1 cellular context compared by ENCODE assay signal in the genomic region with DNA sequence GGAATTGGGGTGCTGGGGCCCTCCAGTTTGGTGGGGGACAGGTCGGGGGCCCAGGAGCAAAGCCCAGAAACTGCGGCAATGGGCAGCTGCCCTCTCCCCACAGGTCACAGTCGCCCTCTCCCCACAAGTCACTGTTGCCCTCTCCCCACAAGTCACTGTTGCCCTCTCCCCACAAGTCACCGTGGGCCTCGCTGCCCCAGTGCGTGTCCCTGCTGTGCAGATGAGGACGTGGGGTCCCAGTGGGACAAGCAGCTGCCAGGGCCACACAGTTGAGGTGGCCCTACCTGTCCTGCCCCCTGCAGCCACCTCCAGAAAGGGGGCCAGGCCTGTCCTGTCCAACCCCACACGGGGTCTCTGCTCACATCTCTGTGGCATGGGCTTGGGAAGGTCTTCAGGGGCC.
TF ChIP-seq lines count a peak whose summit lies in the region.

No MANE protein-coding gene starts in this region.

TF ChIP-seq in HepG2, 621 proteins besides CTCF, POLR2A, EP300 and RAD21:
- TF ChIP-seq, protein P1, sequence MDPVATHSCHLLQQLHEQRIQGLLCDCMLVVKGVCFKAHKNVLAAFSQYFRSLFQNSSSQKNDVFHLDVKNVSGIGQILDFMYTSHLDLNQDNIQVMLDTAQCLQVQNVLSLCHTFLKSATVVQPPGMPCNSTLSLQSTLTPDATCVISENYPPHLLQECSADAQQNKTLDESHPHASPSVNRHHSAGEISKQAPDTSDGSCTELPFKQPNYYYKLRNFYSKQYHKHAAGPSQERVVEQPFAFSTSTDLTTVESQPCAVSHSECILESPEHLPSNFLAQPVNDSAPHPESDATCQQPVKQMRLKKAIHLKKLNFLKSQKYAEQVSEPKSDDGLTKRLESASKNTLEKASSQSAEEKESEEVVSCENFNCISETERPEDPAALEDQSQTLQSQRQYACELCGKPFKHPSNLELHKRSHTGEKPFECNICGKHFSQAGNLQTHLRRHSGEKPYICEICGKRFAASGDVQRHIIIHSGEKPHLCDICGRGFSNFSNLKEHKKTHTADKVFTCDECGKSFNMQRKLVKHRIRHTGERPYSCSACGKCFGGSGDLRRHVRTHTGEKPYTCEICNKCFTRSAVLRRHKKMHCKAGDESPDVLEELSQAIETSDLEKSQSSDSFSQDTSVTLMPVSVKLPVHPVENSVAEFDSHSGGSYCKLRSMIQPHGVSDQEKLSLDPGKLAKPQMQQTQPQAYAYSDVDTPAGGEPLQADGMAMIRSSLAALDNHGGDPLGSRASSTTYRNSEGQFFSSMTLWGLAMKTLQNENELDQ (CRISPR knock-in tag; IDR thresholded peaks at IDR 0.05; ENCODE audit: borderline replicate concordance) = no peak
- TF ChIP-seq NRL (CRISPR knock-in tag; IDR thresholded peaks at IDR 0.05; ENCODE audit: borderline replicate concordance) (no peak), ZNF143 (CRISPR knock-in tag; IDR thresholded peaks at IDR 0.05) (no peak), ZSCAN31 (CRISPR knock-in tag; IDR thresholded peaks at IDR 0.05; ENCODE audit: low read depth) (no peak), KDM2A (CRISPR knock-in tag; IDR thresholded peaks at IDR 0.05; ENCODE audit: borderline replicate concordance, low read depth) (no peak), ZNF792 (CRISPR knock-in tag; IDR thresholded peaks at IDR 0.05) (no peak), ZNF703 (CRISPR knock-in tag; IDR thresholded peaks at IDR 0.05; ENCODE audit: borderline replicate concordance) (no peak), SP140L (CRISPR knock-in tag; IDR thresholded peaks at IDR 0.05; ENCODE audit: borderline replicate concordance) (no peak), ZFAT (CRISPR knock-in tag; conservative IDR thresholded peaks at IDR 0.05) (no peak), HOXA7 (CRISPR knock-in tag; IDR thresholded peaks at IDR 0.05) (no peak), MYC (CRISPR knock-in tag; IDR thresholded peaks at IDR 0.05; ENCODE audit: borderline replicate concordance) (no peak), ZNF841 (CRISPR knock-in tag; IDR thresholded peaks at IDR 0.05; ENCODE audit: borderline replicate concordance) (no peak), BHLHE40 (IDR thresholded peaks at IDR 0.05; ENCODE audit: low read length) (no peak), KLF11 (CRISPR knock-in tag; IDR thresholded peaks at IDR 0.05) (no peak), RXRA (CRISPR knock-in tag; IDR thresholded peaks at IDR 0.05) (no peak), PAF1 (CRISPR knock-in tag; IDR thresholded peaks at IDR 0.05) (no peak), MZF1 (CRISPR knock-in tag; IDR thresholded peaks at IDR 0.05; ENCODE audit: borderline replicate concordance) (no peak), BORCS8-MEF2B (CRISPR knock-in tag; IDR thresholded peaks at IDR 0.05) (no peak), IKZF4 (CRISPR knock-in tag; IDR thresholded peaks at IDR 0.05; ENCODE audit: borderline replicate concordance, low read depth, not compliant biosample characterization) (no peak)
